In the genomic region with DNA sequence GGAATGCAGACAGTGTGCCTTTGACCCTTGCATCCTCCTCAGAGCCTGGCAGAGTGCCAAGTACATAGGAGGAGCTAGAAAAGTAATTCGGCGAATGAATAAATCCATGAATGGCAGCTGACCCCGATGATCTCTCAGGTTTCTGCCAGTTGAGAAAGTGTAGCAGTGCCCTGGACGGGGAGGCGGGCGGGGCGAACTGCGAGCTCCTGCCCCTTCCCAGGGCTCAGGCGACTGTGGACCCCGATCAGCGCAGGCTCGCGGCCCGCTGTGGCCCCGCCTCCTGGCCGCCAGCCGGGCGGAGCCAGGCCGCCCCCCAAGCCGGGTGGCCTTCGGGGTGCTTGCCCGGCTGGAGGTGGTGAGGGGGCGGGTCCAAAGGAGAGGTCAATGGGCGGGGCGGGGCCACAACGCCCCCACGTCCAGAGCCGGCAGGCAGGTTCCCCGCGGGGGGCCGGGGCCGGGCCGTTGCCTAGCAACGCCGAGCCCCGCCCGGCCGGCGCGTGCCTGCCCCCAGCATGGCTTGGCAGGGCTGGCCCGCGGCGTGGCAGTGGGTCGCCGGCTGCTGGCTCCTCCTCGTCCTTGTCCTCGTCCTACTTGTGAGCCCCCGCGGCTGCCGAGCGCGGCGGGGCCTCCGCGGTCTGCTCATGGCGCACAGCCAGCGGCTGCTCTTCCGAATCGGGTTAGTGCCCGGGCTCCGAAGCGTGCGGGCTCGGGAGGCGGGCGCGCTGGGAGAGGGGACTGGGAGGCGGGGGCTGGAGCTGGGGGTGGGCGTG, we compare ENCODE assay signal across 8 cellular contexts. TPM values are rescaled to one million over a fixed set of nuclear protein-coding genes. Genes with fewer than 3 reads are reported as not detected.
DNase-seq lines count a peak whose midpoint lies in the region; ATAC-seq and TF ChIP-seq lines count a peak whose summit lies in the region.

No MANE protein-coding gene starts in this region.

- H3K4me1 Mint-ChIP-seq in activated naive CD4-positive, alpha-beta T cell treated with anti-CD3 and anti-CD28 coated beads, Interleukin-2, amount 50 U/mL, for 24 hours, result peaks cover 59% of the 10 kb centered on the region
- peaks cover 36% of the 10 kb centered on the region for H3K4me1 Mint-ChIP-seq in glutamatergic neuron (ENCODE audit: low read depth, unreplicated experiment)

- no peaks in the 10 kb centered on the region for H3K27me3 Mint-ChIP-seq in activated naive CD4-positive, alpha-beta T cell treated with anti-CD3 and anti-CD28 coated beads, Interleukin-2, amount 50 U/mL, for 24 hours
- peaks cover 10% of the 10 kb centered on the region for H3K27me3 Mint-ChIP-seq in glutamatergic neuron (ENCODE audit: unreplicated experiment)

- in situ Hi-C loops in transverse colon (cut with MboI; ENCODE audit: low pct_ligation_motif_present in 1 of 4, low pct_unique_long_range_greater_than_20kb in 1 of 4, low sequenced_read_pairs in 3 of 4), result no loop called here

- peak; percentile 69 for DNase-seq in DND-41
- DNase-seq in SHP77 (lab: John Stamatoyannopoulos, UW), result peak; percentile 70 to 79
- peak; percentile 86 for DNase-seq in glutamatergic neuron
- peak; percentile 96 for DNase-seq in osteoblast (ENCODE audit: insufficient read length, low spot score, missing footprints)
- DNase-seq in transverse colon, result peak; percentile 87

- no peaks in the 10 kb centered on the region for H3K9me3 Mint-ChIP-seq in activated naive CD4-positive, alpha-beta T cell treated with anti-CD3 and anti-CD28 coated beads, Interleukin-2, amount 50 U/mL, for 24 hours
- peaks cover 7% of the 10 kb centered on the region for H3K9me3 Mint-ChIP-seq in glutamatergic neuron (ENCODE audit: unreplicated experiment)

- peak; percentile 87 for ATAC-seq in DND-41 (ENCODE audit: insufficient read depth, low read depth)
- peak; percentile 65 for ATAC-seq in GM21786 (IDR thresholded peaks at IDR 0.05; ENCODE audit: unreplicated experiment)

- H3K36me3 ChIP-seq in DND-41 (ENCODE audit: insufficient read depth, low read length) (no peaks in the 10 kb centered on the region), KOPT-K1 (ENCODE audit: insufficient read depth, low read length) (no peaks in the 10 kb centered on the region), osteoblast (ENCODE audit: insufficient read depth, low read length) (no peaks in the 10 kb centered on the region), transverse colon (no peaks in the 10 kb centered on the region)

- H3K4me3 ChIP-seq in DND-41 (ENCODE audit: low read depth in 1 of 2, low read length in 2 of 2) (peak overlapping the region; percentile 13 to 56; a peak in 3 of 4 replicates), osteoblast (ENCODE audit: insufficient read depth, low read length) (peak overlapping the region; percentile 78), transverse colon (peak overlapping the region; percentile 26 to 79 (median 66))

- H3K4me2 ChIP-seq in DND-41 (ENCODE audit: insufficient read depth, low read length), result peak overlapping the region; percentile 71
- H3K4me2 ChIP-seq in osteoblast (ENCODE audit: insufficient read depth, low read length), result peak overlapping the region; percentile 88

- H3K4me1 ChIP-seq in DND-41 (ENCODE audit: insufficient read depth, low read length) (peaks cover 15% of the 10 kb centered on the region), osteoblast (ENCODE audit: insufficient read depth, low read length) (peaks cover 18% of the 10 kb centered on the region), transverse colon (peaks cover 6 to 24% (median 17%) of the 10 kb centered on the region in 4 donors)

- TF ChIP-seq CTCF in DND-41 (IDR thresholded peaks at IDR 0.05; ENCODE audit: borderline replicate concordance, extremely low read depth, low read length, poor library complexity, severe bottlenecking) (no peak), glutamatergic neuron (IDR thresholded peaks at IDR 0.05; ENCODE audit: partially characterized antibody, unreplicated experiment) (no peak), osteoblast (IDR thresholded peaks at IDR 0.05; ENCODE audit: extremely low read depth, low read depth, low read length) (no peak), transverse colon (IDR thresholded peaks at IDR 0.05) (no peak)

- intact Hi-C loops in transverse colon (cut with DNase I; ENCODE audit: low total_unique reads), result no loop called here

- peak overlapping the region; percentile 61 for H2AFZ ChIP-seq in DND-41 (ENCODE audit: low read depth, low read length)
- H2AFZ ChIP-seq in osteoblast (ENCODE audit: low read length), result peak overlapping the region; percentile 68

- peaks cover 9% of the 10 kb centered on the region for H3K27me3 ChIP-seq in DND-41 (ENCODE audit: insufficient read depth, low read length, poor library complexity)
- no peaks in the 10 kb centered on the region for H3K27me3 ChIP-seq in osteoblast (ENCODE audit: insufficient read depth, low read length)
- H3K27me3 ChIP-seq in transverse colon, result no peaks in the 10 kb centered on the region

- H3K36me3 Mint-ChIP-seq in activated naive CD4-positive, alpha-beta T cell treated with anti-CD3 and anti-CD28 coated beads, Interleukin-2, amount 50 U/mL, for 24 hours, result peaks cover 2% of the 10 kb centered on the region
- H3K36me3 Mint-ChIP-seq in glutamatergic neuron (ENCODE audit: unreplicated experiment), result no peaks in the 10 kb centered on the region

- WGBS in transverse colon (ENCODE audit: low coverage in 1 of 2), 2 donors, result 1% methylated on average over 31 of the region's 69 CpGs; no CpG with 5 or more reads in 1 of the 2 donors

- H4K20me1 ChIP-seq in DND-41 (ENCODE audit: insufficient read depth, low read length) (no peaks in the 10 kb centered on the region), osteoblast (ENCODE audit: insufficient read depth, low read length) (no peaks in the 10 kb centered on the region)

- no peak overlapping the region for H3K27ac Mint-ChIP-seq in activated naive CD4-positive, alpha-beta T cell treated with anti-CD3 and anti-CD28 coated beads, Interleukin-2, amount 50 U/mL, for 24 hours
- peak overlapping the region; percentile 76 for H3K27ac Mint-ChIP-seq in glutamatergic neuron (ENCODE audit: unreplicated experiment)

- H3K9me3 ChIP-seq in DND-41 (ENCODE audit: insufficient read depth, low read length, severe bottlenecking), result no peaks in the 10 kb centered on the region
- no peaks in the 10 kb centered on the region for H3K9me3 ChIP-seq in KOPT-K1 (ENCODE audit: insufficient read depth, low read length, poor library complexity, severe bottlenecking)
- H3K9me3 ChIP-seq in osteoblast (ENCODE audit: low read depth, low read length), result no peaks in the 10 kb centered on the region
- H3K9me3 ChIP-seq in transverse colon, result no peaks in the 10 kb centered on the region

- peak overlapping the region; percentile 47 for H3K9ac ChIP-seq in DND-41 (ENCODE audit: low read depth, low read length)

- TF ChIP-seq EP300 in transverse colon (IDR thresholded peaks at IDR 0.05; ENCODE audit: low read depth), result no peak

- TF ChIP-seq POLR2A in transverse colon (IDR thresholded peaks at IDR 0.05), result peak; percentile 35

- no peaks in the 10 kb centered on the region for H3K79me2 ChIP-seq in DND-41 (ENCODE audit: insufficient read depth, low read length)
- no peaks in the 10 kb centered on the region for H3K79me2 ChIP-seq in osteoblast (ENCODE audit: insufficient read depth, low read length)

- H3K4me3 Mint-ChIP-seq in activated naive CD4-positive, alpha-beta T cell treated with anti-CD3 and anti-CD28 coated beads, Interleukin-2, amount 50 U/mL, for 24 hours, result peak overlapping the region; percentile 85
- H3K4me3 Mint-ChIP-seq in glutamatergic neuron (ENCODE audit: unreplicated experiment), result peak overlapping the region; percentile 98

- H3K27ac ChIP-seq in DND-41 (ENCODE audit: low read length) (no peak overlapping the region), KOPT-K1 (ENCODE audit: low read depth, low read length, poor library complexity, severe bottlenecking) (peak overlapping the region; percentile 54), osteoblast (ENCODE audit: low read depth, low read length) (no peak overlapping the region), transverse colon (peak overlapping the region; percentile 83 to 88 (median 85))

RNA-seq across cellular contexts. Expression of a gene that starts 30.6 kb away (rescaled TPM):
- total RNA-seq in glutamatergic neuron (ENCODE audit: unreplicated experiment) (1.8 TPM), osteoblast (155 and 187 TPM in 2 replicates), transverse colon (100 to 1,000 TPM in 3 of 4 donors, 10 to 100 TPM in 1; 80.0 to 356 (median 200) TPM)

RNA-seq across cellular contexts. Expression of a gene that starts 33.7 kb away (rescaled TPM):
- total RNA-seq in glutamatergic neuron (ENCODE audit: unreplicated experiment) (not detected), osteoblast (not detected in 2 replicates), transverse colon (not detected)

RNA-seq across cellular contexts. Expression of a gene that starts 52.6 kb away (rescaled TPM):
- total RNA-seq in glutamatergic neuron (ENCODE audit: unreplicated experiment) (44.2 TPM), osteoblast (23.2 and 24.2 TPM in 2 replicates), transverse colon (100 to 1,000 TPM in 2 of 4 donors, 10 to 100 TPM in 2; 14.3 to 111 (median 100) TPM)

RNA-seq across cellular contexts. Expression of a gene that starts 53.0 kb away (rescaled TPM):
- total RNA-seq in glutamatergic neuron (ENCODE audit: unreplicated experiment) (64.6 TPM), osteoblast (85.7 and 97.0 TPM in 2 replicates), transverse colon (100 to 1,000 TPM in 3 of 4 donors, 10 to 100 TPM in 1; 96.9 to 466 (median 174) TPM)

RNA-seq across cellular contexts. Expression of a gene that starts 59.1 kb away (rescaled TPM):
- total RNA-seq in glutamatergic neuron (ENCODE audit: unreplicated experiment), result not detected
- 0.29 and 0.36 TPM in 2 replicates for total RNA-seq in osteoblast
- total RNA-seq in transverse colon, result 1 to 10 TPM; 2.6 to 8.4 (median 6.3) TPM

Comparison
In these comparisons a context has a peak if more than half of its experiments do, and no peak if none do; other contexts are left out.
1. H3K27ac ChIP-seq: peak in KOPT-K1 (single experiment) and transverse colon (4 of 4); none in DND-41 (single experiment) and osteoblast (single experiment).
2. RNA of a gene that starts 30.6 kb away (total RNA-seq): 80.0 to 356 TPM in transverse colon and 155 to 187 TPM in osteoblast; 1.8 TPM in glutamatergic neuron (single experiment); every median in the first group is over 10 times any median in the second.
3. Peak in every context shown above with its lines, with median percentiles within 50 percentile points of each other: DNase-seq and H3K4me3 ChIP-seq.